1 cellular context compared by ENCODE assay signal in the genomic region with DNA sequence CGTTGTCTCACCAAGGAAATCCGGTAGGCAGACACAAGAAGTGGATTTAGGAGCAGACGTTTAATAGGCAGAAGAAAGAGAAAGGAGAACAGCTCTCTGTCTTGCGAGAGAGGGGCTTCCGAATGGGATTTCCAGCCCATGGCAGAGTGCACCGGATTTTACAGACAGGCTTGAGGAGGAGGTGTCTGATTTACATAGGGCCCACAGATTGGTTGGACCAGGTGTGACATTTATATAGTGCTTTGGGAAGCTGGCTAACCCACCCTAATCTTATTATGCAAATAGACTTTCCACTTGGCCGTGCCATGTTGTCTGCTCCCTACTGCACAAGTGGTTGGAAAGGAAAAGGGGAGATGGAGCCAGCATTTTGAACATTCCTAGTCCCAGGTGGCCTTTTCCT.
TF ChIP-seq lines count a peak whose summit lies in the region.

No MANE protein-coding gene starts in this region.

TF ChIP-seq in SK-N-SH treated with all-trans-retinoic acid at 6 μM for 48 hours, 23 proteins besides CTCF, POLR2A, EP300 and RAD21:
- TF ChIP-seq PPARA (CRISPR knock-in tag; IDR thresholded peaks at IDR 0.05; ENCODE audit: borderline replicate concordance): no peak
- TF ChIP-seq ISL1 (CRISPR knock-in tag; IDR thresholded peaks at IDR 0.05): no peak
- TF ChIP-seq ZNF70 (CRISPR knock-in tag; IDR thresholded peaks at IDR 0.05): no peak
- TF ChIP-seq OSR1 (CRISPR knock-in tag; IDR thresholded peaks at IDR 0.05): no peak
- TF ChIP-seq, protein P1, sequence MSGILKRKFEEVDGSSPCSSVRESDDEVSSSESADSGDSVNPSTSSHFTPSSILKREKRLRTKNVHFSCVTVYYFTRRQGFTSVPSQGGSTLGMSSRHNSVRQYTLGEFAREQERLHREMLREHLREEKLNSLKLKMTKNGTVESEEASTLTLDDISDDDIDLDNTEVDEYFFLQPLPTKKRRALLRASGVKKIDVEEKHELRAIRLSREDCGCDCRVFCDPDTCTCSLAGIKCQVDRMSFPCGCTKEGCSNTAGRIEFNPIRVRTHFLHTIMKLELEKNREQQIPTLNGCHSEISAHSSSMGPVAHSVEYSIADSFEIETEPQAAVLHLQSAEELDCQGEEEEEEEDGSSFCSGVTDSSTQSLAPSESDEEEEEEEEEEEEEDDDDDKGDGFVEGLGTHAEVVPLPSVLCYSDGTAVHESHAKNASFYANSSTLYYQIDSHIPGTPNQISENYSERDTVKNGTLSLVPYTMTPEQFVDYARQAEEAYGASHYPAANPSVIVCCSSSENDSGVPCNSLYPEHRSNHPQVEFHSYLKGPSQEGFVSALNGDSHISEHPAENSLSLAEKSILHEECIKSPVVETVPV (CRISPR knock-in tag; IDR thresholded peaks at IDR 0.05): no peak
- no peak for TF ChIP-seq GLIS3 (CRISPR knock-in tag; IDR thresholded peaks at IDR 0.05)
- TF ChIP-seq ARNTL (CRISPR knock-in tag; IDR thresholded peaks at IDR 0.05; ENCODE audit: borderline replicate concordance, low read depth): no peak
